Comparison of ENCODE assay signal across 32 cellular contexts in the genomic region with DNA sequence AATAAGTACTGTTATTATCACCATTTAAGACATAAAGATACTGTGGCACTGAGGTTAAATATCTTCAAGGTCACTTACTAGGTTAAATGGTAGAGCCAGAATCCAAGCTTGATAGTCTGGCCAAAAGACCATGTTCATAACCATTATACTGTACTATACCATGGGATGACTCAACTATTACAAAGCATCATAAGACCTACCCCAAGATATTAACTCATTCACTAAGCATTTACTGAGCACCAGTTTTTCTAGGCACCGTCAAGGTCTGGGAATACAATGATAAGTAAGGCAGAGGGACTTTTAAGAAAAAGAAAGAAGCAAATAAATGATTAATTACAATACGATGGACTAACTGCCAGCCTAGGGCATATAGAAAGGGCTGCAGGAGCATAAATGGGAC.
"Had no signal": no experiment of that assay in that cellular context is flagged by ENCODE, and none has a peak within 500 bp of the region (broad histone marks: within the 10 kb centered on the region; RNA-seq: fewer than 3 reads in every experiment).

No MANE protein-coding gene starts in this region.

- H3K4me3 Mint-ChIP-seq: activated naive CD4-positive, alpha-beta T cell treated with anti-CD3 and anti-CD28 coated beads for 36 hours; activated naive CD8-positive, alpha-beta T cell treated with anti-CD3 and anti-CD28 coated beads for 36 hours; activated T-helper 1 cell treated with anti-CD3 and anti-CD28 coated beads, Interleukin-12 subunit alpha, Interleukin-12 subunit beta, Interleukin-2, Interleukin-4 antibody, amounts not matched to agents 30 ng/mL and 10 ng/mL and 1 ng/mL, durations not matched to agents 14 hours and 24 hours and 36 hours; dendritic cell treated with granulocyte-macrophage colony-stimulating factor and Interleukin-4, amounts not matched to agents 40 ng/mL and 50 ng/mL, for 4 days; endodermal cell; memory B cell; naive thymus-derived CD4-positive, alpha-beta T cell; stimulated activated naive CD8-positive, alpha-beta T cell treated with anti-CD3 and anti-CD28 coated beads, Interleukin-15, Interleukin-2, amounts not matched to agents 100 ng/mL and 50 ng/mL, for 24 hours; T-helper 1 cell treated with Interleukin-12 subunit alpha and Interleukin-12 subunit beta and Interleukin-4 antibody, amounts not matched to agents 30 μg/mL and 1 μg/mL, for 36 hours had no signal

- H3K36me3 Mint-ChIP-seq: activated naive CD8-positive, alpha-beta T cell treated with anti-CD3 and anti-CD28 coated beads for 36 hours; memory B cell; naive thymus-derived CD4-positive, alpha-beta T cell had no signal

- H3K36me3 ChIP-seq: adrenal gland, brain microvascular endothelial cell, esophagus squamous epithelium, ovary, upper lobe of left lung, WERI-Rb-1 had no signal

- H3K9me3 ChIP-seq: adrenal gland, esophagus squamous epithelium, ovary, upper lobe of left lung had no signal

- H3K27ac ChIP-seq: adrenal gland, brain microvascular endothelial cell, esophagus squamous epithelium, ovary, skin epidermis, upper lobe of left lung, WERI-Rb-1 had no signal

- DNase-seq: activated CD4-positive, alpha-beta T cell treated with anti-CD3 and anti-CD28 coated beads for 48 hours; activated CD4-positive, alpha-beta T cell treated with anti-CD3 and anti-CD28 coated beads, Interleukin-2, amount 50 U/mL, for 48 hours; activated CD8-positive, alpha-beta memory T cell treated with anti-CD3 and anti-CD28 coated beads for 24 hours; activated effector memory CD4-positive, alpha-beta T cell treated with anti-CD3 and anti-CD28 coated beads, Interleukin-2, amount 50 U/mL, for 16 hours; activated naive CD4-positive, alpha-beta T cell treated with anti-CD3 and anti-CD28 coated beads for 36 hours; activated naive CD8-positive, alpha-beta T cell treated with anti-CD3 and anti-CD28 coated beads for 36 hours; adrenal gland; brain microvascular endothelial cell; central memory CD4-positive, alpha-beta T cell; endodermal cell; esophagus squamous epithelium; head of caudate nucleus; hippocampal formation; kidney; midbrain; naive thymus-derived CD4-positive, alpha-beta T cell; ovary; stimulated activated CD4-positive, alpha-beta T cell treated with anti-CD3 and anti-CD28 coated beads, Interleukin-12 subunit alpha, Interleukin-12 subunit beta, amount 100 ng/mL, for 4 hours; stimulated activated CD4-positive, alpha-beta T cell treated with anti-CD3 and anti-CD28 coated beads, Interleukin-4, amount 100 ng/mL, for 1 hour; substantia nigra; T-helper 9 cell; upper lobe of left lung; WERI-Rb-1 had no signal

- ATAC-seq: activated CD4-positive, CD25-positive, alpha-beta regulatory T cell treated with anti-CD3 and anti-CD28 coated beads, Interleukin-2, amount 50 U/mL, for 24 hours; naive thymus-derived CD4-positive, alpha-beta T cell; sciatic nerve had no signal

- H3K4me3 ChIP-seq: adrenal gland, esophagus squamous epithelium, ovary, skin epidermis, upper lobe of left lung had no signal

- H3K27me3 ChIP-seq: adrenal gland, brain microvascular endothelial cell, esophagus squamous epithelium, ovary, upper lobe of left lung had no signal

- H3K4me1 ChIP-seq: adrenal gland, esophagus squamous epithelium, upper lobe of left lung had no signal

- H3K9me3 Mint-ChIP-seq: activated naive CD4-positive, alpha-beta T cell treated with anti-CD3 and anti-CD28 coated beads for 36 hours; activated naive CD8-positive, alpha-beta T cell treated with anti-CD3 and anti-CD28 coated beads for 36 hours; activated T-helper 1 cell treated with anti-CD3 and anti-CD28 coated beads, Interleukin-12 subunit alpha, Interleukin-12 subunit beta, Interleukin-2, Interleukin-4 antibody, amounts not matched to agents 30 ng/mL and 10 ng/mL and 1 ng/mL, durations not matched to agents 14 hours and 24 hours and 36 hours; dendritic cell treated with granulocyte-macrophage colony-stimulating factor and Interleukin-4, amounts not matched to agents 40 ng/mL and 50 ng/mL, for 4 days; endodermal cell; memory B cell; stimulated activated naive CD8-positive, alpha-beta T cell treated with anti-CD3 and anti-CD28 coated beads, Interleukin-15, Interleukin-2, amounts not matched to agents 100 ng/mL and 50 ng/mL, for 24 hours; T-helper 1 cell treated with Interleukin-12 subunit alpha and Interleukin-12 subunit beta and Interleukin-4 antibody, amounts not matched to agents 30 μg/mL and 1 μg/mL, for 36 hours had no signal

- H3K4me1 Mint-ChIP-seq: activated naive CD8-positive, alpha-beta T cell treated with anti-CD3 and anti-CD28 coated beads for 36 hours; endodermal cell; memory B cell; naive thymus-derived CD4-positive, alpha-beta T cell had no signal

- H3K27ac Mint-ChIP-seq: activated naive CD4-positive, alpha-beta T cell treated with anti-CD3 and anti-CD28 coated beads for 36 hours; activated naive CD8-positive, alpha-beta T cell treated with anti-CD3 and anti-CD28 coated beads for 36 hours; activated T-helper 1 cell treated with anti-CD3 and anti-CD28 coated beads, Interleukin-12 subunit alpha, Interleukin-12 subunit beta, Interleukin-2, Interleukin-4 antibody, amounts not matched to agents 30 ng/mL and 10 ng/mL and 1 ng/mL, durations not matched to agents 14 hours and 24 hours and 36 hours; dendritic cell treated with granulocyte-macrophage colony-stimulating factor and Interleukin-4, amounts not matched to agents 40 ng/mL and 50 ng/mL, for 4 days; endodermal cell; memory B cell; naive thymus-derived CD4-positive, alpha-beta T cell; progenitor cell of endocrine pancreas; stimulated activated naive CD8-positive, alpha-beta T cell treated with anti-CD3 and anti-CD28 coated beads, Interleukin-15, Interleukin-2, amounts not matched to agents 100 ng/mL and 50 ng/mL, for 24 hours; T-helper 1 cell treated with Interleukin-12 subunit alpha and Interleukin-12 subunit beta and Interleukin-4 antibody, amounts not matched to agents 30 μg/mL and 1 μg/mL, for 36 hours had no signal

- H3K27me3 Mint-ChIP-seq: activated naive CD8-positive, alpha-beta T cell treated with anti-CD3 and anti-CD28 coated beads for 36 hours; dendritic cell treated with granulocyte-macrophage colony-stimulating factor and Interleukin-4, amounts not matched to agents 40 ng/mL and 50 ng/mL, for 4 days; memory B cell; naive thymus-derived CD4-positive, alpha-beta T cell; progenitor cell of endocrine pancreas; stimulated activated naive CD8-positive, alpha-beta T cell treated with anti-CD3 and anti-CD28 coated beads, Interleukin-15, Interleukin-2, amounts not matched to agents 100 ng/mL and 50 ng/mL, for 24 hours had no signal
